26 cellular contexts compared by ENCODE assay signal in the genomic region with DNA sequence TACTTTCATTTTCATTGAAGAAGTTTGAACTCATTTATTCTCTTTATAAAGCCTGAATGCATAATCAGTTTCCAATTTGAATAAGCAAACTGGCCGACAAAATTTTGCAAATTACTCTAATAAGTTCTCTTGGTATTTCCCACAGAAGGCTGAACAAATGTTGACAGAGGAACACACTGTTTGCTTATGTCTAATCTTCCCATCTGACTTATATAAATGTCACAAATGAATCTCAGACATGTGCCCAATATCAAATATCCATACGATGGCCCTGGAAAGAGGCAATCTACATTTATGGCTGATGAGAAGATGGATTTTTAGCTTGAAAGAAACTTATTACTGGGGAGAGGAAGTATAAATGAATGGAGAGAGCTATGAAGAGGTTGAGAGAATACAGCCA.
"Had no signal": no experiment of that assay in that cellular context is flagged by ENCODE, and none has a peak within 500 bp of the region (broad histone marks: within the 10 kb centered on the region; RNA-seq: fewer than 3 reads in every experiment).

No MANE protein-coding gene starts in this region.

- DNase-seq: activated CD4-positive, alpha-beta T cell treated with anti-CD3 and anti-CD28 coated beads, Interleukin-2, amount 10 ng/mL, durations not matched to agents 7 days and 5 days; activated CD4-positive, alpha-beta T cell treated with anti-CD3 and anti-CD28 coated beads, Interleukin-2, amount 50 U/mL, for 48 hours; activated CD8-positive, alpha-beta T cell treated with anti-CD3 and anti-CD28 coated beads, Interleukin-2, amount 10 ng/mL, durations not matched to agents 7 days and 5 days; activated gamma-delta T cell; activated naive CD4-positive, alpha-beta T cell treated with Interleukin-2 at 50 U/mL for 16 hours; activated naive CD8-positive, alpha-beta T cell treated with anti-CD3 and anti-CD28 coated beads, Interleukin-2, amount 10 ng/mL, durations not matched to agents 7 days and 5 days; activated T-cell treated with anti-CD3 and anti-CD28 coated beads, Interleukin-2, amount 50 U/mL, for 24 hours; amygdala; colonic mucosa; Karpas-422; MG63; NCI-H1048; NCI-H1105 treated with DMSO at 0.1 percent for 48 hours; NCI-H1436; NCI-H187; NCI-H2081; NCI-H510A; PC-9; Right ventricle myocardium superior; SW 1271; T-helper 1 cell; T-helper 2 cell; T-helper 9 cell; WERI-Rb-1 had no signal

- ATAC-seq: activated CD8-positive, alpha-beta T cell treated with anti-CD3 and anti-CD28 coated beads, Interleukin-2, amount 10 ng/mL, durations not matched to agents 7 days and 5 days had no signal

- H3K9me3 ChIP-seq: ascending aorta, colonic mucosa, MG63 had no signal

- H3K4me1 ChIP-seq: ascending aorta, colonic mucosa had no signal

- H3K4me3 ChIP-seq: ascending aorta, cardiac muscle cell, colonic mucosa, MG63, PC-9 had no signal

- H3K27ac ChIP-seq: ascending aorta, cardiac muscle cell, colonic mucosa, PC-9, WERI-Rb-1 had no signal

- H3K36me3 ChIP-seq: ascending aorta, cardiac muscle cell, colonic mucosa, MG63, WERI-Rb-1 had no signal

- H3K27me3 ChIP-seq: ascending aorta, cardiac muscle cell, colonic mucosa, MG63 had no signal
